Comparison of ENCODE assay signal across 14 cellular contexts in the genomic region with DNA sequence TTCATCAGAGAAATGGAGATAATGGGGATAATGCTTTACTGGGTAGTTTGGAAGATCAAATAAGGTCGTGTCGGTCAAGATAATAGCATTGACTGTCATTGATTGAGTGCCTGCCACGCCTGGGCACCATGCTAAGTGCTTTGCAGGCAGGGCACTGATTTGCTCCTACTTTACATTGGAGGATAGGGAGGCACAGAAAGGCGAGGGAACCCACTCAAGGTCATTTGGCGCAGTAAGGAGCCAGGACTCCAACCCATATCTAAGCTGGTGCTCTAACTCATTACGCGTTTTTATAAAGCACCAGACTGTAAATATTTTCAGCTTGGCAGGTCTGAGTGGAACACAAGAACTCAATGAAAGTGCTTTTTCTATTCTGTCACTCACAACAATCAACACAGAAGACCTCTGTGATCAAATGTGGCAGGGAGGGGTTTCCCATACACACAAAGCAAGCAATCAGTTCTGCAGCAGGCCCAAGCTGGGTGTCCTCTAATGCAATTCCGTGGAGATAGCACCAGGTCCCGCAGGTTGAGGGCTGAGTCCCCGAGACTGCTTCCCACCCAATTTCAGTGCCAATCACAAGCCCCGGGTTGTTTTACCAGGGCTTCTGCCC.
"Had no signal": no experiment of that assay in that cellular context is flagged by ENCODE, and none has a peak within 500 bp of the region (broad histone marks: within the 10 kb centered on the region; RNA-seq: fewer than 3 reads in every experiment).

No MANE protein-coding gene starts in this region.

- H3K9me3 ChIP-seq: heart left ventricle, right lobe of liver, thoracic aorta had no signal

- H3K27ac ChIP-seq: heart left ventricle, right lobe of liver, thoracic aorta had no signal

- H3K4me3 ChIP-seq: heart left ventricle, right lobe of liver, thoracic aorta had no signal

- H3K27me3 ChIP-seq: right lobe of liver had no signal

- DNase-seq: activated CD4-positive, alpha-beta T cell treated with anti-CD3 and anti-CD28 coated beads, Interleukin-2, amount 10 ng/mL, durations not matched to agents 7 days and 5 days; activated CD8-positive, alpha-beta memory T cell treated with anti-CD3 and anti-CD28 coated beads, Interleukin-2, amount 50 U/mL, for 48 hours; activated gamma-delta T cell; activated T-cell treated with anti-CD3 and anti-CD28 coated beads, Interleukin-2, amount 50 U/mL, for 72 hours; amniotic stem cell; cortex of kidney; effector CD8-positive, alpha-beta T cell; foreskin fibroblast; heart left ventricle; left cardiac atrium; natural killer cell; right lobe of liver had no signal

- ATAC-seq: activated naive CD4-positive, alpha-beta T cell treated with anti-CD3 and anti-CD28 coated beads, Interleukin-2, amount 50 U/mL, for 72 hours; activated T-cell treated with anti-CD3 and anti-CD28 coated beads, Interleukin-2, amount 50 U/mL, for 72 hours; left cardiac atrium; natural killer cell; right lobe of liver had no signal

- H3K36me3 ChIP-seq: heart left ventricle, right lobe of liver, thoracic aorta had no signal

- H3K4me1 ChIP-seq: heart left ventricle, right lobe of liver had no signal
